Comparison of ENCODE assay signal across 2 cellular contexts in the genomic region with DNA sequence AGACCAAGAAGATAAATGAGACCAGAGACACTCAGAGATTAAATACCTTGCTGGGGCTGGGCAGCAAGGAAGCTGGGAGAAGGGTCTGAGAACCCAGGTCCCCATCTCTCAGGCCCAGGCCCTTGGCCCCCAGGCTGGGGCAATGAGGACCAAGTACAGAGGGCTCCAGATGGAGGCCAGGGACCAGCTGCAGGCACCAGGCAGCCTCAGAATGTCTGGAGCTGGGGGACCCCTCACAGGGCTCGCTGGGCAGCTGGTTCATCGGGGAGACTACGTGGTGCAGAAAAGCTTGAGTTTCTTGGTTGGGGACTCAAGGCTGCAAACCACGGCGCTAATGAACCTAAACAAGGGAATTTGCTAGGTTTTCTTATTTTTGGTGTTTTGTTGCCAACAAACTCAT.
TF ChIP-seq lines count a peak whose summit lies in the region.

No MANE protein-coding gene starts in this region.

TF ChIP-seq in liver, 16 proteins besides CTCF, POLR2A, EP300 and RAD21 (continued from another document):
- TF ChIP-seq, protein P1, sequence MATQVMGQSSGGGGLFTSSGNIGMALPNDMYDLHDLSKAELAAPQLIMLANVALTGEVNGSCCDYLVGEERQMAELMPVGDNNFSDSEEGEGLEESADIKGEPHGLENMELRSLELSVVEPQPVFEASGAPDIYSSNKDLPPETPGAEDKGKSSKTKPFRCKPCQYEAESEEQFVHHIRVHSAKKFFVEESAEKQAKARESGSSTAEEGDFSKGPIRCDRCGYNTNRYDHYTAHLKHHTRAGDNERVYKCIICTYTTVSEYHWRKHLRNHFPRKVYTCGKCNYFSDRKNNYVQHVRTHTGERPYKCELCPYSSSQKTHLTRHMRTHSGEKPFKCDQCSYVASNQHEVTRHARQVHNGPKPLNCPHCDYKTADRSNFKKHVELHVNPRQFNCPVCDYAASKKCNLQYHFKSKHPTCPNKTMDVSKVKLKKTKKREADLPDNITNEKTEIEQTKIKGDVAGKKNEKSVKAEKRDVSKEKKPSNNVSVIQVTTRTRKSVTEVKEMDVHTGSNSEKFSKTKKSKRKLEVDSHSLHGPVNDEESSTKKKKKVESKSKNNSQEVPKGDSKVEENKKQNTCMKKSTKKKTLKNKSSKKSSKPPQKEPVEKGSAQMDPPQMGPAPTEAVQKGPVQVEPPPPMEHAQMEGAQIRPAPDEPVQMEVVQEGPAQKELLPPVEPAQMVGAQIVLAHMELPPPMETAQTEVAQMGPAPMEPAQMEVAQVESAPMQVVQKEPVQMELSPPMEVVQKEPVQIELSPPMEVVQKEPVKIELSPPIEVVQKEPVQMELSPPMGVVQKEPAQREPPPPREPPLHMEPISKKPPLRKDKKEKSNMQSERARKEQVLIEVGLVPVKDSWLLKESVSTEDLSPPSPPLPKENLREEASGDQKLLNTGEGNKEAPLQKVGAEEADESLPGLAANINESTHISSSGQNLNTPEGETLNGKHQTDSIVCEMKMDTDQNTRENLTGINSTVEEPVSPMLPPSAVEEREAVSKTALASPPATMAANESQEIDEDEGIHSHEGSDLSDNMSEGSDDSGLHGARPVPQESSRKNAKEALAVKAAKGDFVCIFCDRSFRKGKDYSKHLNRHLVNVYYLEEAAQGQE (IDR thresholded peaks at IDR 0.05), result no peak
TF ChIP-seq in liver: peak in this region for 0.

TF ChIP-seq in HepG2, 621 proteins besides CTCF, POLR2A, EP300 and RAD21 (continued from another document):
- TF ChIP-seq, protein P2, sequence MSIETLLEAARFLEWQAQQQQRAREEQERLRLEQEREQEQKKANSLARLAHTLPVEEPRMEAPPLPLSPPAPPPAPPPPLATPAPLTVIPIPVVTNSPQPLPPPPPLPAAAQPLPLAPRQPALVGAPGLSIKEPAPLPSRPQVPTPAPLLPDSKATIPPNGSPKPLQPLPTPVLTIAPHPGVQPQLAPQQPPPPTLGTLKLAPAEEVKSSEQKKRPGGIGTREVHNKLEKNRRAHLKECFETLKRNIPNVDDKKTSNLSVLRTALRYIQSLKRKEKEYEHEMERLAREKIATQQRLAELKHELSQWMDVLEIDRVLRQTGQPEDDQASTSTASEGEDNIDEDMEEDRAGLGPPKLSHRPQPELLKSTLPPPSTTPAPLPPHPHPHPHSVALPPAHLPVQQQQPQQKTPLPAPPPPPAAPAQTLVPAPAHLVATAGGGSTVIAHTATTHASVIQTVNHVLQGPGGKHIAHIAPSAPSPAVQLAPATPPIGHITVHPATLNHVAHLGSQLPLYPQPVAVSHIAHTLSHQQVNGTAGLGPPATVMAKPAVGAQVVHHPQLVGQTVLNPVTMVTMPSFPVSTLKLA (IDR thresholded peaks at IDR 0.05), result no peak
- TF ChIP-seq NFE2 (CRISPR knock-in tag; IDR thresholded peaks at IDR 0.05) (no peak), ZNF232 (CRISPR knock-in tag; IDR thresholded peaks at IDR 0.05; ENCODE audit: borderline replicate concordance) (no peak), ZNF329 (CRISPR knock-in tag; IDR thresholded peaks at IDR 0.05; ENCODE audit: low read depth) (no peak), CBX2 (IDR thresholded peaks at IDR 0.05; ENCODE audit: low read depth, low read length) (no peak), CBX2 (CRISPR knock-in tag; IDR thresholded peaks at IDR 0.05; ENCODE audit: low read depth) (no peak), ZNF670 (CRISPR knock-in tag; IDR thresholded peaks at IDR 0.05; ENCODE audit: borderline replicate concordance) (no peak), ZNF367 (CRISPR knock-in tag; IDR thresholded peaks at IDR 0.05; ENCODE audit: borderline replicate concordance) (no peak), ZNF234 (CRISPR knock-in tag; conservative IDR thresholded peaks at IDR 0.05) (no peak), ZNF879 (CRISPR knock-in tag; IDR thresholded peaks at IDR 0.05) (no peak), PPARG (CRISPR knock-in tag; conservative IDR thresholded peaks at IDR 0.05) (no peak), ZNF703 (CRISPR knock-in tag; IDR thresholded peaks at IDR 0.05; ENCODE audit: borderline replicate concordance) (no peak)
- TF ChIP-seq, protein P3, sequence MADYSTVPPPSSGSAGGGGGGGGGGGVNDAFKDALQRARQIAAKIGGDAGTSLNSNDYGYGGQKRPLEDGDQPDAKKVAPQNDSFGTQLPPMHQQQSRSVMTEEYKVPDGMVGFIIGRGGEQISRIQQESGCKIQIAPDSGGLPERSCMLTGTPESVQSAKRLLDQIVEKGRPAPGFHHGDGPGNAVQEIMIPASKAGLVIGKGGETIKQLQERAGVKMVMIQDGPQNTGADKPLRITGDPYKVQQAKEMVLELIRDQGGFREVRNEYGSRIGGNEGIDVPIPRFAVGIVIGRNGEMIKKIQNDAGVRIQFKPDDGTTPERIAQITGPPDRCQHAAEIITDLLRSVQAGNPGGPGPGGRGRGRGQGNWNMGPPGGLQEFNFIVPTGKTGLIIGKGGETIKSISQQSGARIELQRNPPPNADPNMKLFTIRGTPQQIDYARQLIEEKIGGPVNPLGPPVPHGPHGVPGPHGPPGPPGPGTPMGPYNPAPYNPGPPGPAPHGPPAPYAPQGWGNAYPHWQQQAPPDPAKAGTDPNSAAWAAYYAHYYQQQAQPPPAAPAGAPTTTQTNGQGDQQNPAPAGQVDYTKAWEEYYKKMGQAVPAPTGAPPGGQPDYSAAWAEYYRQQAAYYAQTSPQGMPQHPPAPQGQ (CRISPR knock-in tag; IDR thresholded peaks at IDR 0.05; ENCODE audit: borderline replicate concordance), result no peak
- TF ChIP-seq, protein P4, sequence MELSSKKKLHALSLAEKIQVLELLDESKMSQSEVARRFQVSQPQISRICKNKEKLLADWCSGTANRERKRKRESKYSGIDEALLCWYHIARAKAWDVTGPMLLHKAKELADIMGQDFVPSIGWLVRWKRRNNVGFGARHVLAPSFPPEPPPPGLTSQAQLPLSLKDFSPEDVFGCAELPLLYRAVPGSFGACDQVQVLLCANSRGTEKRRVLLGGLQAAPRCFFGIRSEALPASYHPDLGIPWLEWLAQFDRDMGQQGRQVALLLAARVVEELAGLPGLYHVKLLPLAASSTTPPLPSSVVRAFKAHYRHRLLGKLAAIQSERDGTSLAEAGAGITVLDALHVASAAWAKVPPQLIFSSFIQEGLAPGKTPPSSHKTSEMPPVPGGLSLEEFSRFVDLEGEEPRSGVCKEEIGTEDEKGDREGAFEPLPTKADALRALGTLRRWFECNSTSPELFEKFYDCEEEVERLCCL (CRISPR knock-in tag; IDR thresholded peaks at IDR 0.05; ENCODE audit: borderline replicate concordance), result no peak
TF ChIP-seq in HepG2: peak in this region for 0.
